In genomic region chr7:106126170-106126938, GRCh38 we compare ENCODE assay signal across 8 cellular contexts.
DNase-seq lines count a peak whose midpoint lies in the region; ATAC-seq and TF ChIP-seq lines count a peak whose summit lies in the region.

No MANE protein-coding gene starts in this region.

- TF ChIP-seq CTCF in GM13977 (IDR thresholded peaks at IDR 0.05; ENCODE audit: extremely low read depth, insufficient read depth, missing control alignments) = no peak

- no peak for ATAC-seq in HG03354 (IDR thresholded peaks at IDR 0.05; ENCODE audit: poor library complexity, severe bottlenecking, unreplicated experiment)

- peak; percentile 75 for DNase-seq in EH (ENCODE audit: low read depth)
- DNase-seq in NCI-H69 (lab: John Stamatoyannopoulos, UW) = peak; percentile 82
- DNase-seq in activated gamma-delta T cell treated with anti-CD3 and anti-CD28 coated beads, Interleukin-2, amount 50 U/mL, for 16 hours (ENCODE audit: low read depth) = peak; percentile 4
- peak; percentile 30 for DNase-seq in non-pigmented ciliary epithelial cell (ENCODE audit: low read depth)
- DNase-seq in posterior cingulate gyrus = no peak
- DNase-seq in GM13977 (ENCODE audit: low spot score) = no peak
- no peak for DNase-seq in NCI-H2081 treated with DMSO at 0.1 percent for 48 hours (lab: John Stamatoyannopoulos, UW)

- intact Hi-C loops in posterior cingulate gyrus (cut with DNase I) = no loop called here

- in situ Hi-C loops in GM13977 (cut with MboI; ENCODE audit: low pct_unique_long_range_greater_than_20kb, low sequenced_read_pairs, unreplicated experiment) = no loop called here

Comparison
In these comparisons a context has a peak if more than half of its experiments do, and no peak if none do; other contexts are left out.
1. DNase-seq: peak in EH (single experiment), NCI-H69 (single experiment), activated gamma-delta T cell treated with anti-CD3 and anti-CD28 coated beads, Interleukin-2, amount 50 U/mL, for 16 hours (single experiment) and non-pigmented ciliary epithelial cell (single experiment); none in posterior cingulate gyrus (0 of 10), GM13977 (single experiment) and NCI-H2081 treated with DMSO at 0.1 percent for 48 hours (single experiment).